In the genomic region with DNA sequence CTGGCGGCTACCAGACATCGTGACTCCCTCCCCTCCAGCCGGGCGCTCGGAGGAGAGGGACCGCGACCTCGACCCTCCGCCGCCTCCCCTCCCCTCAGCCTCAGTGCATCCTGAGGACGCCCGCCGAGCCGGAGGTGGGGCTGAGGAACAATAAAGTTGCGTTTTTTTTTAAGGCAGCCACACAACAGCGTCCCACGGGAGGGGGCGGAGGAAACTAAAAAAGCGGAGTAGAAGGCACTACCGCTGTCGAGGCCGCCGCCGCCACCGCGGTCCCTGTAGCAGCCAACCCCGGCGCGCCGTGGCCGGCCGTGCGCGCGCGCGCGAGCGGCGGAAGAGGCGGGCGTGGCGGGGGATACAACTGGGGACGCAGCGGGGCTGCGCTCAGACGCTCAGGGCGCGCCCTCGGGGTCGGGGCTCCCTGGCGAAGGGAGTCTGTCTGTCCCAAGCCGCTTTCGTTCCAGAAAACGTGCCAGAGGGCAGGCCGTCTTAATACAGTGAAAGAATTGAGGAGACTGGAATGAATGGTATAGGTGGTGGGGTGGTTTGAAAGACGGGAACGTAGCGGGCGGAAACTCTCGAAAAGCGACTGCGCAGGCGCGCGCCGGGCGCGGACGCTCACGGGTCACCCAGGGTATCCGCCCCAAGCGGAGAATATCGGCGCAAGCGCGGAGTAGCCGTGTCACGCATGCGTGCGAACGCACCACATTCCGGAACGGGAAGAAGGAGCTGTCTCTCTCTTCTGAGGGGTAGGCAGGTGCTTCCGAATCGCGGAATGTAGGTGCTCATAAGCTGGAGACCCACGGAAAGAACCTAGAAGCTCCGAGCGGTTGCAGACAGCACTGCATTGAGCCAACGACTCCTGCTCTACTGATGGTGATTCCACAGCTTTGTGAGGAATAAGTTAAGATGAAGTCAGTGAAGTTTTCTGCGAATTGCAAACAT, we compare ENCODE assay signal across 8 cellular contexts. TPM values are rescaled to one million over a fixed set of nuclear protein-coding genes. Genes with fewer than 3 reads are reported as not detected.
DNase-seq lines count a peak whose midpoint lies in the region; ATAC-seq, FAIRE-seq and TF ChIP-seq lines count a peak whose summit lies in the region.

A gene (minus strand): TSS at position 326 of the 942 bp plus-strand sequence. CDS start 308 bp downstream, at position 18.

- CTCF ChIA-PET in T-cell (lab: Charles Lee) = interaction anchor here in 1 of 2 donors (0.7 kb wide), 1 partner anchor 68 kb away, joined by 3 read pairs; no protein-coding TSS in a partner anchor

- H3K4me3 ChIP-seq in heart left ventricle (peak within 1 kb of the TSS; percentile 68 to 99 (median 90)), upper lobe of left lung (peak within 1 kb of the TSS; percentile 81 to 98 (median 96))

- TF ChIP-seq POLR2A in GM12891 (IDR thresholded peaks at IDR 0.05; ENCODE audit: low read depth, low read length) (peak; percentile 96), heart left ventricle (IDR thresholded peaks at IDR 0.05) (peak in 1 of 2 donors; percentile 82), upper lobe of left lung (IDR thresholded peaks at IDR 0.05) (peak; percentile 9 to 92 (median 72))

- TF ChIP-seq CTCF in heart left ventricle (IDR thresholded peaks at IDR 0.05) (peak in 6 of 12 donors; percentile 2 to 35 (median 25)), upper lobe of left lung (IDR thresholded peaks at IDR 0.05) (peak in 4 of 6 experiments; percentile 26 to 54 (median 36))

- FAIRE-seq in GM12891 (lab: Jason Lieb, UNC) = peak; percentile 95

- H3K4me1 ChIP-seq in heart left ventricle (peaks cover 5 to 53% (median 28%) of the 10 kb centered on the region in 12 donors), upper lobe of left lung (peaks cover 28 to 39% (median 33%) of the 10 kb centered on the region in 4 donors)

- peak within 1 kb of the TSS; percentile 95 to 99 (median 98) for H3K4me3 Mint-ChIP-seq in T-cell

- no peaks in the 10 kb centered on the region for H3K36me3 ChIP-seq in heart left ventricle
- H3K36me3 ChIP-seq in upper lobe of left lung = no peaks in the 10 kb centered on the region

- H3K9me3 ChIP-seq in heart left ventricle (no peaks in the 10 kb centered on the region), upper lobe of left lung (no peaks in the 10 kb centered on the region)

- no peaks in the 10 kb centered on the region for H3K27me3 ChIP-seq in heart left ventricle
- no peaks in the 10 kb centered on the region for H3K27me3 ChIP-seq in upper lobe of left lung

- intact Hi-C loops in heart left ventricle (cut with DNase I) (loop anchor here in 1 of 10 donors (10.0 kb wide), 1 partner anchor 1182 kb away; a partner anchor contains a TSS), posterior cingulate gyrus (cut with DNase I) (no loop called here)

- H3K27me3 Mint-ChIP-seq in T-cell = no peaks in the 10 kb centered on the region

- WGBS in adipose tissue, 3 donors = 0% methylated on average over 80 to 90 of the region's 92 CpGs
- 0 to 1% (median 0%) methylated on average over 70 to 92 of the region's 92 CpGs for WGBS in heart left ventricle, 4 donors
- 0% methylated on average over 58 to 62 of the region's 92 CpGs for WGBS in upper lobe of left lung, 2 donors

- peaks cover 47 to 53% (median 47%) of the 10 kb centered on the region in 3 donors for H3K4me1 Mint-ChIP-seq in T-cell

- POLR2A ChIA-PET in T-cell (lab: Charles Lee) = interaction anchor here (0.5 to 1.0 kb wide), 4 partner anchors 14 to 1184 kb away, joined by 3 to 6 read pairs (median 4); a partner anchor contains a TSS

- H3K36me3 Mint-ChIP-seq in T-cell = peaks cover 10% of the 10 kb centered on the region

- no peaks in the 10 kb centered on the region for H3K9me3 Mint-ChIP-seq in T-cell

- H3K27ac Mint-ChIP-seq in T-cell = peak within 1 kb of the TSS; percentile 99 to 100

- TF ChIP-seq EP300 in upper lobe of left lung (IDR thresholded peaks at IDR 0.05) = no peak

- DNase-seq in GM12891 (ENCODE audit: insufficient read length, low spot score) (peak; percentile 75), NCI-H1436 treated with DMSO at 0.1 percent for 48 hours (lab: John Stamatoyannopoulos, UW) (peak; percentile 62), T-cell (peak; percentile 93 to 98 (median 97)), heart left ventricle (peak; percentile 96 to 99 (median 97)), posterior cingulate gyrus (peak; percentile 94 to 99 (median 97)), upper lobe of left lung (peak; percentile 97 to 100)

- peak within 1 kb of the TSS; percentile 86 for H3K27ac ChIP-seq in adipose tissue (ENCODE audit: low read depth, low read length)
- peak within 1 kb of the TSS; percentile 91 to 99 (median 97) for H3K27ac ChIP-seq in heart left ventricle
- peak within 1 kb of the TSS; percentile 99 for H3K27ac ChIP-seq in upper lobe of left lung

- ATAC-seq in HG02840 (IDR thresholded peaks at IDR 0.05; ENCODE audit: low FRiP score, unreplicated experiment) = peak; percentile 77
- ATAC-seq in T-cell (replicated peaks in 1 of 4) = peak; percentile 86 to 90 (median 88)
- ATAC-seq in heart left ventricle = peak; percentile 97
- peak; percentile 97 to 98 for ATAC-seq in upper lobe of left lung (ENCODE audit: low FRiP score in 2 of 2)

TF ChIP-seq in GM12891, 5 proteins besides CTCF, POLR2A, EP300 and RAD21:
- peak; percentile 77 for TF ChIP-seq PAX5 (IDR thresholded peaks at IDR 0.05; ENCODE audit: insufficient read depth, low read length, severe bottlenecking)
- TF ChIP-seq SPI1 (IDR thresholded peaks at IDR 0.05; ENCODE audit: low read depth, low read length) = 0 out of 2 replicates have a peak, but pooled peaks have one; percentile 8
- TF ChIP-seq TAF1 (IDR thresholded peaks at IDR 0.05; ENCODE audit: low read depth, low read length) = peak; percentile 76
- peak; percentile 75 for TF ChIP-seq POU2F2 (IDR thresholded peaks at IDR 0.05; ENCODE audit: low read depth, low read length)
- peak; percentile 93 for TF ChIP-seq POLR2AphosphoS5 (IDR thresholded peaks at IDR 0.05; ENCODE audit: low read depth, low read length)

RNA-seq across cellular contexts. Expression of the gene that starts here (rescaled TPM):
- 23.2 TPM for polyA plus RNA-seq in GM12891 (2012; ENCODE audit: low read depth, missing spikeins)
- total RNA-seq in T-cell = 10 to 100 TPM; 38.7 to 49.0 (median 42.4) TPM
- 10 to 100 TPM; 15.9 to 35.3 (median 20.8) TPM for polyA plus RNA-seq in adipose tissue
- 10 to 100 TPM; 19.9 to 27.0 (median 22.6) TPM for total RNA-seq in heart left ventricle
- 10 to 100 TPM; 31.7 TPM for polyA plus RNA-seq in heart left ventricle
- 100 to 1,000 TPM in 1 of 6 donors, 10 to 100 TPM in 5; 40.4 to 113 (median 68.3) TPM for total RNA-seq in upper lobe of left lung

Comparison
In these comparisons a context has a peak if more than half of its experiments do, and no peak if none do; other contexts are left out.
1. Peak in every context shown above with its lines: DNase-seq, ATAC-seq, H3K4me3 ChIP-seq and H3K27ac ChIP-seq.